ENCODE assay signal across 8 cellular contexts in genomic region chr19:1513492-1514294, GRCh38. TPM values are rescaled to one million over a fixed set of nuclear protein-coding genes. Genes with fewer than 3 reads are reported as not detected.
DNase-seq lines count a peak whose midpoint lies in the region; ATAC-seq and TF ChIP-seq lines count a peak whose summit lies in the region.

No MANE protein-coding gene starts in this region.

- H2AFZ ChIP-seq in PC-3 (ENCODE audit: low read length): peak overlapping the region; percentile 30; the same call in 1 of the 2 replicates

- no peaks in the 10 kb centered on the region for H3K27me3 Mint-ChIP-seq in activated T-helper 17 cell treated with anti-CD3 and anti-CD28 coated beads, Interleukin-2, amount 50 U/mL, for 72 hours

- H3K79me2 ChIP-seq in PC-3 (ENCODE audit: low read length): peaks cover 3% of the 10 kb centered on the region; the same call in 1 of the 2 replicates

- no peaks in the 10 kb centered on the region for H3K9me3 ChIP-seq in PC-3 (ENCODE audit: low read length)

- CTCF ChIA-PET in PC-3 (lab: Charles Lee): interaction anchor here (0.6 kb wide), 1 partner anchor 432 kb away, joined by 3 read pairs; no protein-coding TSS in a partner anchor

- no peaks in the 10 kb centered on the region for H3K4me1 Mint-ChIP-seq in activated T-helper 17 cell treated with anti-CD3 and anti-CD28 coated beads, Interleukin-2, amount 50 U/mL, for 72 hours

- intact Hi-C loops in PC-3 (cut with micrococcal nuclease): no loop called here

- no peaks in the 10 kb centered on the region for H3K36me3 Mint-ChIP-seq in activated T-helper 17 cell treated with anti-CD3 and anti-CD28 coated beads, Interleukin-2, amount 50 U/mL, for 72 hours (ENCODE audit: low read depth)

- TF ChIP-seq CTCF in GM12874 (IDR thresholded peaks at IDR 0.05; ENCODE audit: insufficient read depth, low read depth, low read length) (peak; percentile 79), PC-3 (conservative IDR thresholded peaks at IDR 0.05; ENCODE audit: low read depth, low read length) (peak; percentile 76)

- BruUV-seq in PC-3 (replicated peaks; lab: Mats Ljungman, UMichigan): no TSS peak

- peak overlapping the region; percentile 70 for H3K4me3 ChIP-seq in PC-3 (ENCODE audit: low read length)
- peak overlapping the region; percentile 58 for H3K4me3 ChIP-seq in skeletal muscle cell (ENCODE audit: low read depth, low read length)

- H4K20me1 ChIP-seq in PC-3 (ENCODE audit: low read length): no peaks in the 10 kb centered on the region

- no peaks in the 10 kb centered on the region for H3K9me3 Mint-ChIP-seq in activated T-helper 17 cell treated with anti-CD3 and anti-CD28 coated beads, Interleukin-2, amount 50 U/mL, for 72 hours

- H3K27me3 ChIP-seq in PC-3 (ENCODE audit: low read length): no peaks in the 10 kb centered on the region

- DNase-seq in PC-3: peak; percentile 62
- DNase-seq in germinal center (ENCODE audit: low spot score): peak; percentile 64
- no peak for DNase-seq in skeletal muscle cell (ENCODE audit: low read depth)
- DNase-seq in C1 segment of cervical spinal cord (lab: John Stamatoyannopoulos, UW): no peak

- H3K4me2 ChIP-seq in PC-3 (ENCODE audit: low read length): peak overlapping the region; percentile 80

- no peaks in the 10 kb centered on the region for H3F3A ChIP-seq in PC-3 (ENCODE audit: low read length, unreplicated experiment)

- no peak overlapping the region for H3K27ac Mint-ChIP-seq in activated T-helper 17 cell treated with anti-CD3 and anti-CD28 coated beads, Interleukin-2, amount 50 U/mL, for 72 hours

- H3K4me3 Mint-ChIP-seq in activated T-helper 17 cell treated with anti-CD3 and anti-CD28 coated beads, Interleukin-2, amount 50 U/mL, for 72 hours: peak overlapping the region; percentile 9

- no peak overlapping the region for H3K27ac ChIP-seq in PC-3 (ENCODE audit: low read length)

- POLR2A ChIA-PET in PC-3 (lab: Charles Lee; ENCODE audit: unreplicated experiment): no interaction called here

- H3K9me2 ChIP-seq in PC-3 (replicated peaks; ENCODE audit: low read length): no peaks in the 10 kb centered on the region

- peak; percentile 68 for ATAC-seq in PC-3
- peak; percentile 63 for ATAC-seq in activated T-helper 17 cell treated with anti-CD3 and anti-CD28 coated beads, Interleukin-2, amount 50 U/mL, for 72 hours (replicated peaks)
- ATAC-seq in HG03378 (IDR thresholded peaks at IDR 0.05; ENCODE audit: unreplicated experiment): no peak
- ATAC-seq in GM21576 (IDR thresholded peaks at IDR 0.05; ENCODE audit: unreplicated experiment): no peak

- no peaks in the 10 kb centered on the region for H3K36me3 ChIP-seq in PC-3 (ENCODE audit: low read depth, low read length)

- 0 out of 2 replicates have a peak, but pooled peaks cover 3% of the 10 kb centered on the region for H3K4me1 ChIP-seq in PC-3 (ENCODE audit: insufficient read depth, low read length)

- peak overlapping the region; percentile 10; the same call in 1 of the 2 replicates for H3K9ac ChIP-seq in PC-3 (ENCODE audit: low read length)

RNA-seq across cellular contexts. Expression of gene ADAMTSL5, which starts 0.9 kb away (rescaled TPM):
- 1.7 and 5.0 TPM in 2 replicates for total RNA-seq in PC-3 (2014; rRNA removed)
- 1 to 10 TPM; 3.0 to 3.9 TPM for total RNA-seq in activated T-helper 17 cell treated with anti-CD3 and anti-CD28 coated beads, Interleukin-2, amount 50 U/mL, for 72 hours

RNA-seq across cellular contexts. Expression of gene PLK5, which starts 10.2 kb away (rescaled TPM):
- total RNA-seq in PC-3 (2014; rRNA removed): not detected in 2 replicates
- total RNA-seq in activated T-helper 17 cell treated with anti-CD3 and anti-CD28 coated beads, Interleukin-2, amount 50 U/mL, for 72 hours: not detected

RNA-seq across cellular contexts. Expression of gene REEP6, which starts 22.7 kb away (rescaled TPM):
- 27.2 and 34.7 TPM in 2 replicates for total RNA-seq in PC-3 (2014; rRNA removed)
- 1 to 10 TPM; 1.7 to 2.2 TPM for total RNA-seq in activated T-helper 17 cell treated with anti-CD3 and anti-CD28 coated beads, Interleukin-2, amount 50 U/mL, for 72 hours

RNA-seq across cellular contexts. Expression of gene PCSK4, which starts 23.5 kb away (rescaled TPM):
- 3.9 and 5.7 TPM in 2 replicates for total RNA-seq in PC-3 (2014; rRNA removed)
- total RNA-seq in activated T-helper 17 cell treated with anti-CD3 and anti-CD28 coated beads, Interleukin-2, amount 50 U/mL, for 72 hours: 1 to 10 TPM; 2.4 to 7.8 TPM

RNA-seq across cellular contexts. Expression of gene C19orf25, which starts 34.7 kb away (rescaled TPM):
- total RNA-seq in PC-3 (2014; rRNA removed): 45.0 and 54.9 TPM in 2 replicates
- 10 to 100 TPM; 36.5 to 37.2 TPM for total RNA-seq in activated T-helper 17 cell treated with anti-CD3 and anti-CD28 coated beads, Interleukin-2, amount 50 U/mL, for 72 hours

Comparison
In these comparisons a context has a peak if more than half of its experiments do, and no peak if none do; other contexts are left out.
1. ATAC-seq: peak in PC-3 (single experiment) and activated T-helper 17 cell treated with anti-CD3 and anti-CD28 coated beads, Interleukin-2, amount 50 U/mL, for 72 hours (single experiment); none in HG03378 (single experiment) and GM21576 (single experiment).
2. DNase-seq: peak in PC-3 (single experiment) and germinal center (single experiment); none in skeletal muscle cell (single experiment) and C1 segment of cervical spinal cord (0 of 14).